In the genomic region with DNA sequence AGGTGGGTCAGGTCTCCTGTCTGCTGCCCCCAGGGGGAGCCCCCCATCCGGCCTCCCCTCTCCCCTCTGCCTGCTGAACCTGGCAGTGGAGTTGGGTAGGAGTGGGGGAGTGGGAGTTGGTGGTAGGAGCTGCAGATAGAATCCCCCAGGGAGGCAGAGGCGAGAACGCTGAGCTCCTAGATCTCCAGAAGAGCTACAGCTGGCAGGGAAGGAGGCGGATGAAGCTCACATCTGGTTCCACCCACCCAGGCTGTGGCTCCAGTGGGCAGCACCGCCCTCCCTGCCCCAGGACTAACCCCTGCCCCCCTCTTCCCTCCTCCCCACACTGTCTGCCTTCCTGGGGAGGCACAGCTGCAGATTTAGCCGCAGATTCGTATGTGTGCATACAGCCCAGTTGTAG, we compare ENCODE assay signal across 19 cellular contexts. TPM values are rescaled to one million over a fixed set of nuclear protein-coding genes. Genes with fewer than 3 reads are reported as not detected.
DNase-seq lines count a peak whose midpoint lies in the region; ATAC-seq and TF ChIP-seq lines count a peak whose summit lies in the region.
"Had no signal": no experiment of that assay in that cellular context is flagged by ENCODE, and none has a peak within 500 bp of the region (broad histone marks: within the 10 kb centered on the region; RNA-seq: fewer than 3 reads in every experiment).

No MANE protein-coding gene starts in this region.

- peaks cover 8% of the 10 kb centered on the region for H3K27me3 Mint-ChIP-seq in T-helper 2 cell treated with Interferon-gamma antibody and Interleukin-4, amounts not matched to agents 5 μg/mL and 100 μg/mL, for 36 hours (ENCODE audit: low read depth)
- H3K27me3 Mint-ChIP-seq in central memory CD8-positive, alpha-beta T cell = peaks cover 25% of the 10 kb centered on the region
- H3K27me3 Mint-ChIP-seq: type B pancreatic cell had no signal

- no peaks in the 10 kb centered on the region for H3K27me3 ChIP-seq in HCT116 (ENCODE audit: insufficient read depth, low read length)
- no peaks in the 10 kb centered on the region for H3K27me3 ChIP-seq in neuronal stem cell (ENCODE audit: control insufficient read depth in 3 of 3, insufficient read depth in 3 of 3, low read depth in 1 of 3, low read length in 3 of 3)
- H3K27me3 ChIP-seq in left lung = no peaks in the 10 kb centered on the region
- H3K27me3 ChIP-seq: pancreas had no signal

- RAD21 ChIA-PET in HCT116 (lab: Charles Lee; ENCODE audit: low non-redundant PET in 1 of 2, low total read pairs in 2 of 2, uncharacterized antibody in 2 of 2, unreplicated experiment in 2 of 2) = interaction anchor here (0.7 to 1.1 kb wide), 2 partner anchors 10 to 32 kb away, joined by 4 to 6 read pairs; no protein-coding TSS in a partner anchor

- H3K9me3 Mint-ChIP-seq in T-helper 2 cell treated with Interferon-gamma antibody and Interleukin-4, amounts not matched to agents 5 μg/mL and 100 μg/mL, for 36 hours = peaks cover 7% of the 10 kb centered on the region
- H3K9me3 Mint-ChIP-seq in central memory CD8-positive, alpha-beta T cell = no peaks in the 10 kb centered on the region

- ATAC-seq in HCT116 = no peak
- ATAC-seq in central memory CD8-positive, alpha-beta T cell (replicated peaks; ENCODE audit: extremely low read depth, poor library complexity, severe bottlenecking) = peak; percentile 47
- ATAC-seq in HG03571 (IDR thresholded peaks at IDR 0.05; ENCODE audit: unreplicated experiment) = no peak
- no peak for ATAC-seq in left lung
- ATAC-seq: pancreas had no signal

- CTCF ChIA-PET in HCT116 (lab: Charles Lee) = interaction anchor here (1.0 to 1.2 kb wide), 3 partner anchors 11 to 37 kb away, joined by 3 to 4 read pairs (median 3); no protein-coding TSS in a partner anchor

- H3K4me1 Mint-ChIP-seq in T-helper 2 cell treated with Interferon-gamma antibody and Interleukin-4, amounts not matched to agents 5 μg/mL and 100 μg/mL, for 36 hours (ENCODE audit: low read depth) = peaks cover 49% of the 10 kb centered on the region
- H3K4me1 Mint-ChIP-seq in central memory CD8-positive, alpha-beta T cell = peaks cover 36% of the 10 kb centered on the region

- no peaks in the 10 kb centered on the region for H3K79me1 ChIP-seq in neuronal stem cell (ENCODE audit: low read depth, low read length)

- peak overlapping the region; percentile 63 for H2AK5ac ChIP-seq in neuronal stem cell (ENCODE audit: low read depth, low read length)

- peak overlapping the region; percentile 25 for H3K4me3 Mint-ChIP-seq in T-helper 2 cell treated with Interferon-gamma antibody and Interleukin-4, amounts not matched to agents 5 μg/mL and 100 μg/mL, for 36 hours
- no peak overlapping the region for H3K4me3 Mint-ChIP-seq in central memory CD8-positive, alpha-beta T cell

- H3K36me3 Mint-ChIP-seq in T-helper 2 cell treated with Interferon-gamma antibody and Interleukin-4, amounts not matched to agents 5 μg/mL and 100 μg/mL, for 36 hours (ENCODE audit: low read depth) = peaks cover 12% of the 10 kb centered on the region
- peaks cover 4% of the 10 kb centered on the region for H3K36me3 Mint-ChIP-seq in central memory CD8-positive, alpha-beta T cell (ENCODE audit: insufficient read depth)
- H3K36me3 Mint-ChIP-seq: type B pancreatic cell had no signal

- no peak overlapping the region for H2BK12ac ChIP-seq in neuronal stem cell (ENCODE audit: low read length)

- no peak overlapping the region for H3K23ac ChIP-seq in neuronal stem cell (ENCODE audit: low read depth, low read length, poor library complexity)

- H3K14ac ChIP-seq in neuronal stem cell (ENCODE audit: low read length) = no peak overlapping the region

- no CpG with 5 or more reads among the region's 7 CpGs for WGBS in neuronal stem cell (ENCODE audit: extremely low coverage in 2 of 2, insufficient read length in 2 of 2, insufficient replicate concordance in 1 of 2), 2 donors

- peak overlapping the region; percentile 56; the same call in 1 of the 2 replicates for H3K9ac ChIP-seq in HCT116 (ENCODE audit: low read length)
- no peak overlapping the region for H3K9ac ChIP-seq in neuronal stem cell (ENCODE audit: low read depth, low read length, poor library complexity)

- no peak for TF ChIP-seq CTCF in HCT116 (IDR thresholded peaks at IDR 0.05 in 2 of 3, conservative IDR thresholded peaks at IDR 0.05 in 1 of 3; ENCODE audit: borderline replicate concordance in 1 of 3, insufficient read depth in 1 of 3, low read depth in 2 of 3, low read length in 2 of 3)
- TF ChIP-seq CTCF in left lung (IDR thresholded peaks at IDR 0.05) = no peak

- H4K8ac ChIP-seq in neuronal stem cell (ENCODE audit: low read depth, low read length) = no peak overlapping the region

- peaks cover 37 to 61% of the 10 kb centered on the region in 2 experiments for H3K4me1 ChIP-seq in HCT116 (ENCODE audit: control insufficient read depth in 1 of 2, insufficient read depth in 2 of 2, low read length in 2 of 2)
- peaks cover 3 to 6% of the 10 kb centered on the region in 2 donors for H3K4me1 ChIP-seq in neuronal stem cell (ENCODE audit: control insufficient read depth in 2 of 2, insufficient read depth in 1 of 2, low read depth in 1 of 2, low read length in 2 of 2)
- H3K4me1 ChIP-seq in left lung = peaks cover 0 to 13% of the 10 kb centered on the region in 2 donors

- no peak overlapping the region for H2AFZ ChIP-seq in HCT116 (ENCODE audit: low read depth, low read length, poor library complexity, severe bottlenecking)
- H2AFZ ChIP-seq in neuronal stem cell (ENCODE audit: low read length) = peak overlapping the region; percentile 52

- no peak for DNase-seq in T-helper 2 cell treated with Interferon-gamma antibody and Interleukin-4, amounts not matched to agents 5 μg/mL and 100 μg/mL, for 36 hours (ENCODE audit: low spot score)
- DNase-seq in T-helper 2 cell (no peak), HCT116 (ENCODE audit: low read depth, low spot score) (no peak), neuronal stem cell (ENCODE audit: low spot score) (no peak), posterior cingulate gyrus (no peak), left lung (no peak)
- no peak for DNase-seq in central memory CD8-positive, alpha-beta T cell (ENCODE audit: low spot score in 2 of 2)
- DNase-seq: activated naive CD4-positive, alpha-beta T cell treated with Interleukin-2 at 50 U/mL for 16 hours; central memory CD4-positive, alpha-beta T cell; DMS153; erythroblast; hypothalamus; pancreas; SW 1271 had no signal

- no peak overlapping the region for H2BK5ac ChIP-seq in neuronal stem cell (ENCODE audit: low read length)

- H4K91ac ChIP-seq in neuronal stem cell (ENCODE audit: low read depth, low read length, poor library complexity) = no peak overlapping the region

- TF ChIP-seq RAD21 in HCT116 (IDR thresholded peaks at IDR 0.05; ENCODE audit: low read depth) = no peak

- H3K9me3 ChIP-seq in HCT116 (ENCODE audit: control insufficient read depth in 1 of 2, insufficient read depth in 1 of 2, low read depth in 1 of 2, low read length in 2 of 2) (no peaks in the 10 kb centered on the region), neuronal stem cell (replicated peaks in 1 of 2; ENCODE audit: control insufficient read depth in 2 of 2, insufficient read depth in 1 of 2, low read depth in 1 of 2, low read length in 2 of 2) (no peaks in the 10 kb centered on the region), left lung (no peaks in the 10 kb centered on the region)
- H3K9me3 ChIP-seq: pancreas had no signal

- H3K4me3 ChIP-seq in HCT116 (replicated peaks in 1 of 2; ENCODE audit: low read depth in 1 of 2, low read length in 2 of 2) (no peak overlapping the region), neuronal stem cell (ENCODE audit: low read length in 2 of 2) (no peak overlapping the region), left lung (no peak overlapping the region)
- H3K4me3 ChIP-seq: pancreas had no signal

- H3K18ac ChIP-seq in neuronal stem cell (ENCODE audit: low read length) = no peak overlapping the region

- H3K36me3 ChIP-seq in HCT116 (ENCODE audit: control insufficient read depth in 1 of 2, insufficient read depth in 2 of 2, low read length in 2 of 2) = no peaks in the 10 kb centered on the region
- no peaks in the 10 kb centered on the region for H3K36me3 ChIP-seq in neuronal stem cell (replicated peaks in 1 of 2; ENCODE audit: control insufficient read depth in 2 of 2, insufficient read depth in 2 of 2, low read length in 2 of 2)
- H3K36me3 ChIP-seq in left lung = no peaks in the 10 kb centered on the region
- H3K36me3 ChIP-seq: pancreas had no signal

- H3K4me2 ChIP-seq in HCT116 (ENCODE audit: low read length) (peak overlapping the region; percentile 74), neuronal stem cell (ENCODE audit: insufficient read depth, low read length, poor library complexity, severe bottlenecking) (no peak overlapping the region)

- no peaks in the 10 kb centered on the region for H4K20me1 ChIP-seq in HCT116 (ENCODE audit: insufficient read depth)

- no TSS peak for BruUV-seq in HCT116 (replicated peaks; lab: Mats Ljungman, UMichigan)

- no peaks in the 10 kb centered on the region for H3K9me2 ChIP-seq in HCT116 (ENCODE audit: insufficient read depth)

- H3K4ac ChIP-seq in neuronal stem cell (ENCODE audit: low read length) = no peak overlapping the region

- no peak overlapping the region for H2BK15ac ChIP-seq in neuronal stem cell (ENCODE audit: low read length)

- intact Hi-C loops in HCT116 (cut with micrococcal nuclease) (loop anchor here (1.0 kb wide), 1 partner anchor 11 kb away; no protein-coding TSS in a partner anchor), posterior cingulate gyrus (cut with DNase I) (no loop called here), left lung (cut with DNase I) (no loop called here)

- POLR2A ChIA-PET in HCT116 (lab: Charles Lee) = interaction anchor here (0.7 to 3.6 kb wide), 11 partner anchors 10 to 106 kb away, joined by 3 to 46 read pairs (median 5); no protein-coding TSS in a partner anchor

- H3K27ac Mint-ChIP-seq in T-helper 2 cell treated with Interferon-gamma antibody and Interleukin-4, amounts not matched to agents 5 μg/mL and 100 μg/mL, for 36 hours = peak overlapping the region; percentile 89
- no peak overlapping the region for H3K27ac Mint-ChIP-seq in central memory CD8-positive, alpha-beta T cell (ENCODE audit: low read depth)

- H3K27ac ChIP-seq in HCT116 (ENCODE audit: low read depth, low read length) (peak overlapping the region; percentile 72), neuronal stem cell (replicated peaks; ENCODE audit: low read length) (no peak overlapping the region), left lung (no peak overlapping the region)
- H3K27ac ChIP-seq: HL-60, pancreas had no signal

- no peak for TF ChIP-seq POLR2A in HCT116 (IDR thresholded peaks at IDR 0.05; ENCODE audit: borderline replicate concordance, extremely low read depth, insufficient read depth, insufficient read length)

- no peaks in the 10 kb centered on the region for H3K79me2 ChIP-seq in HCT116 (ENCODE audit: insufficient read depth, low read length)

- no peak overlapping the region for H2BK120ac ChIP-seq in neuronal stem cell (ENCODE audit: low read depth, low read length)

RNA-seq across cellular contexts. Expression of a gene that starts 34.3 kb away (rescaled TPM):
- total RNA-seq in HCT116 (2021; ENCODE audit: unreplicated experiment) = not detected
- polyA plus RNA-seq in HCT116 (2012) = not detected in 2 replicates
- polyA plus RNA-seq in neuronal stem cell (2013, experiment 1 of 2) = 0.11 TPM
- polyA plus RNA-seq in neuronal stem cell (2013, experiment 2 of 2) = 0.07 TPM
- total RNA-seq in left lung = not detected
- total RNA-seq: lung microvascular endothelial cell, M059J, pancreas had no signal
- polyA plus RNA-seq: pancreas had no signal

RNA-seq across cellular contexts. Expression of a gene that starts 39.3 kb away (rescaled TPM):
- total RNA-seq in HCT116 (2021; ENCODE audit: unreplicated experiment) = 84.8 TPM
- 82.9 and 91.6 TPM in 2 replicates for polyA plus RNA-seq in HCT116 (2012)
- polyA plus RNA-seq in neuronal stem cell (2013, experiment 1 of 2) = 24.4 TPM
- 22.5 TPM for polyA plus RNA-seq in neuronal stem cell (2013, experiment 2 of 2)
- total RNA-seq in left lung = 10 to 100 TPM; 25.3 to 35.4 TPM

RNA-seq across cellular contexts. Expression of a gene that starts 55.3 kb away (rescaled TPM):
- total RNA-seq in HCT116 (2021; ENCODE audit: unreplicated experiment) = 21.6 TPM
- polyA plus RNA-seq in HCT116 (2012) = 18.3 and 20.7 TPM in 2 replicates
- 10.1 TPM for polyA plus RNA-seq in neuronal stem cell (2013, experiment 1 of 2)
- polyA plus RNA-seq in neuronal stem cell (2013, experiment 2 of 2) = 10.5 TPM
- 10 to 100 TPM; 15.8 to 18.0 TPM for total RNA-seq in left lung
